34 cellular contexts compared by ENCODE assay signal in genomic region chr2:218904176-218904575, GRCh38. TPM values are rescaled to one million over a fixed set of nuclear protein-coding genes. Genes with fewer than 3 reads are reported as not detected.
"Had no signal": no experiment of that assay in that cellular context is flagged by ENCODE, and none has a peak within 500 bp of the region (broad histone marks: within the 10 kb centered on the region; RNA-seq: fewer than 3 reads in every experiment).

No MANE protein-coding gene starts in this region.

- ATAC-seq: activated CD8-positive, alpha-beta T cell treated with anti-CD3 and anti-CD28 coated beads for 36 hours; activated T-cell treated with anti-CD3 and anti-CD28 coated beads, Interleukin-2, amount 50 U/mL, for 72 hours; PC-3 had no signal

- H3K4me3 ChIP-seq: Peyer's patch had no signal

- H3K27ac ChIP-seq: brain microvascular endothelial cell, Peyer's patch had no signal

- H3K9me3 ChIP-seq: Peyer's patch had no signal

- H3K36me3 ChIP-seq: brain microvascular endothelial cell, Peyer's patch had no signal

- DNase-seq: activated CD4-positive, alpha-beta T cell treated with anti-CD3 and anti-CD28 coated beads, Interleukin-2, amount 10 ng/mL, durations not matched to agents 24 days and 14 days; activated CD4-positive, alpha-beta T cell treated with anti-CD3 and anti-CD28 coated beads, Interleukin-2, amount 50 U/mL, for 4 hours; activated CD8-positive, alpha-beta T cell treated with anti-CD3 and anti-CD28 coated beads for 36 hours; activated effector memory CD4-positive, alpha-beta T cell treated with anti-CD3 and anti-CD28 coated beads, Interleukin-2, amount 50 U/mL, for 16 hours; activated naive CD4-positive, alpha-beta T cell; activated naive CD4-positive, alpha-beta T cell treated with anti-CD3 and anti-CD28 coated beads, Interleukin-2, amount 50 U/mL, for 16 hours; activated naive CD8-positive, alpha-beta T cell treated with anti-CD3 and anti-CD28 coated beads for 36 hours; activated T-cell treated with anti-CD3 and anti-CD28 coated beads, Interleukin-2, amount 50 U/mL, for 1 hour; activated T-cell treated with anti-CD3 and anti-CD28 coated beads, Interleukin-2, amount 50 U/mL, for 72 hours; amniotic stem cell; aorta; brain microvascular endothelial cell; central memory CD4-positive, alpha-beta T cell; Karpas-422; KBM-7; NCI-H1105; NCI-H1417 treated with DMSO at 0.1 percent for 48 hours; NCI-H187 treated with DMSO at 0.1 percent for 48 hours; NCI-H2081; NCI-H2171 treated with DMSO at 0.1 percent for 48 hours; NCI-H345; NCI-H524 treated with DMSO at 0.1 percent for 48 hours; PC-3; Peyer's patch; RPMI8226; SIG-M5; SW 1271; T-helper 1 cell; T1000 had no signal

- H3K27ac Mint-ChIP-seq: activated CD4-positive, alpha-beta T cell treated with anti-CD3 and anti-CD28 coated beads, Interleukin-2, amount 10 ng/mL, durations not matched to agents 24 days and 14 days; activated CD8-positive, alpha-beta T cell treated with anti-CD3 and anti-CD28 coated beads for 36 hours; activated naive CD8-positive, alpha-beta T cell treated with anti-CD3 and anti-CD28 coated beads for 36 hours; activated T-cell treated with anti-CD3 and anti-CD28 coated beads, Interleukin-2, amount 50 U/mL, for 72 hours; activated T-helper 17 cell treated with anti-CD3 and anti-CD28 coated beads, Interleukin-2, amount 50 U/mL, for 72 hours had no signal

- H3K4me3 Mint-ChIP-seq: activated CD4-positive, alpha-beta T cell treated with anti-CD3 and anti-CD28 coated beads, Interleukin-2, amount 10 ng/mL, durations not matched to agents 24 days and 14 days; activated CD8-positive, alpha-beta T cell treated with anti-CD3 and anti-CD28 coated beads for 36 hours; activated naive CD8-positive, alpha-beta T cell treated with anti-CD3 and anti-CD28 coated beads for 36 hours; activated T-cell treated with anti-CD3 and anti-CD28 coated beads, Interleukin-2, amount 50 U/mL, for 72 hours; activated T-helper 17 cell treated with anti-CD3 and anti-CD28 coated beads, Interleukin-2, amount 50 U/mL, for 72 hours had no signal

- H3K36me3 Mint-ChIP-seq: activated naive CD8-positive, alpha-beta T cell treated with anti-CD3 and anti-CD28 coated beads for 36 hours had no signal

RNA-seq across cellular contexts. Expression of gene WNT10A, which starts 23.5 kb away (rescaled TPM):
- total RNA-seq: aorta, MCF 10A, NCI-H460 had no signal
- polyA plus RNA-seq: aorta had no signal

RNA-seq across cellular contexts. Expression of gene WNT6, which starts 44.6 kb away (rescaled TPM):
- total RNA-seq: activated CD4-positive, alpha-beta T cell treated with anti-CD3 and anti-CD28 coated beads, Interleukin-2, amount 10 ng/mL, durations not matched to agents 24 days and 14 days; MCF 10A; NCI-H460; PC-3; Peyer's patch; T-helper 2 cell treated with Interferon-gamma antibody and Interleukin-4, amounts not matched to agents 100 ng/mL and 5 ng/mL, for 36 hours had no signal
- polyA plus RNA-seq: aorta had no signal

RNA-seq across cellular contexts. Expression of gene CDK5R2, which starts 55.3 kb away (rescaled TPM):
- total RNA-seq: activated CD4-positive, alpha-beta T cell treated with anti-CD3 and anti-CD28 coated beads, Interleukin-2, amount 10 ng/mL, durations not matched to agents 24 days and 14 days; activated CD8-positive, alpha-beta memory T cell treated with anti-CD3 and anti-CD28 coated beads for 36 hours; activated CD8-positive, alpha-beta T cell treated with anti-CD3 and anti-CD28 coated beads for 36 hours; activated naive CD8-positive, alpha-beta T cell treated with anti-CD3 and anti-CD28 coated beads for 36 hours; activated T-cell treated with anti-CD3 and anti-CD28 coated beads, Interleukin-2, amount 50 U/mL, for 72 hours; activated T-helper 17 cell treated with anti-CD3 and anti-CD28 coated beads, Interleukin-2, amount 50 U/mL, for 72 hours; aorta; MCF 10A; T-helper 2 cell treated with Interferon-gamma antibody and Interleukin-4, amounts not matched to agents 100 ng/mL and 5 ng/mL, for 36 hours had no signal
- polyA plus RNA-seq: aorta had no signal
